In genomic region chr5:6287136-6287535, GRCh38 we compare ENCODE assay signal across 24 cellular contexts.
"Had no signal": no experiment of that assay in that cellular context is flagged by ENCODE, and none has a peak within 500 bp of the region (broad histone marks: within the 10 kb centered on the region; RNA-seq: fewer than 3 reads in every experiment).

No MANE protein-coding gene starts in this region.

- H3K4me1 ChIP-seq: SJCRH30 had no signal

- H3K9ac ChIP-seq: KMS-11, SK-N-SH had no signal

- H3K27ac ChIP-seq: KMS-11, SJCRH30, VCaP had no signal

- H3K36me3 Mint-ChIP-seq: activated naive CD8-positive, alpha-beta T cell treated with anti-CD3 and anti-CD28 coated beads for 36 hours had no signal

- H3K27ac Mint-ChIP-seq: activated CD4-positive, alpha-beta memory T cell treated with anti-CD3 and anti-CD28 coated beads, Interleukin-2, amount 10 ng/mL, durations not matched to agents 7 days and 5 days; activated CD4-positive, alpha-beta T cell treated with anti-CD3 and anti-CD28 coated beads for 36 hours; activated naive CD4-positive, alpha-beta T cell treated with anti-CD3 and anti-CD28 coated beads for 36 hours; activated naive CD8-positive, alpha-beta T cell treated with anti-CD3 and anti-CD28 coated beads for 36 hours; activated T-cell treated with anti-CD3 and anti-CD28 coated beads, Interleukin-2, amount 50 U/mL, for 24 hours had no signal

- H3K9me2 ChIP-seq: SK-N-SH had no signal

- H3K9me3 Mint-ChIP-seq: activated CD4-positive, alpha-beta memory T cell treated with anti-CD3 and anti-CD28 coated beads, Interleukin-2, amount 10 ng/mL, durations not matched to agents 7 days and 5 days; activated naive CD4-positive, alpha-beta T cell treated with anti-CD3 and anti-CD28 coated beads for 36 hours; activated T-cell treated with anti-CD3 and anti-CD28 coated beads, Interleukin-2, amount 50 U/mL, for 24 hours had no signal

- H3K36me3 ChIP-seq: SJCRH30 had no signal

- H3K4me3 Mint-ChIP-seq: activated CD4-positive, alpha-beta memory T cell treated with anti-CD3 and anti-CD28 coated beads, Interleukin-2, amount 10 ng/mL, durations not matched to agents 7 days and 5 days; activated CD4-positive, alpha-beta T cell treated with anti-CD3 and anti-CD28 coated beads for 36 hours; activated naive CD4-positive, alpha-beta T cell treated with anti-CD3 and anti-CD28 coated beads for 36 hours; activated naive CD8-positive, alpha-beta T cell treated with anti-CD3 and anti-CD28 coated beads for 36 hours; activated T-cell treated with anti-CD3 and anti-CD28 coated beads, Interleukin-2, amount 50 U/mL, for 24 hours had no signal

- H3K4me3 ChIP-seq: SJCRH30 had no signal

- DNase-seq: activated CD4-positive, alpha-beta memory T cell treated with anti-CD3 and anti-CD28 coated beads, Interleukin-2, amount 10 ng/mL, durations not matched to agents 7 days and 5 days; activated CD4-positive, alpha-beta T cell treated with anti-CD3 and anti-CD28 coated beads for 36 hours; activated CD4-positive, alpha-beta T cell treated with anti-CD3 and anti-CD28 coated beads, Interleukin-2, amount 50 U/mL, for 1 hour; activated effector memory CD4-positive, alpha-beta T cell treated with anti-CD3 and anti-CD28 coated beads, Interleukin-2, amount 50 U/mL, for 16 hours; activated naive CD4-positive, alpha-beta T cell treated with anti-CD3 and anti-CD28 coated beads for 36 hours; activated naive CD8-positive, alpha-beta T cell treated with anti-CD3 and anti-CD28 coated beads for 36 hours; activated T-cell treated with anti-CD3 and anti-CD28 coated beads, Interleukin-2, amount 50 U/mL, for 24 hours; NCI-H1092; NCI-H1417; NCI-H1694; NCI-H2029; NCI-H226; NCI-H526; NCI-H774; NK-92 treated with Interleukin-12 subunit alpha and Interleukin-12 subunit beta, amount 100 ng/mL, for 24 hours; OCI-M1; Right ventricle myocardium superior; RPMI8226; SJCRH30; SK-N-SH; T-helper 1 cell had no signal

- H3K4me1 Mint-ChIP-seq: activated CD4-positive, alpha-beta memory T cell treated with anti-CD3 and anti-CD28 coated beads, Interleukin-2, amount 10 ng/mL, durations not matched to agents 7 days and 5 days; activated CD4-positive, alpha-beta T cell treated with anti-CD3 and anti-CD28 coated beads for 36 hours; activated naive CD8-positive, alpha-beta T cell treated with anti-CD3 and anti-CD28 coated beads for 36 hours had no signal

- H3K27me3 ChIP-seq: SJCRH30 had no signal

- ATAC-seq: activated CD4-positive, alpha-beta T cell treated with anti-CD3 and anti-CD28 coated beads for 36 hours; Panc1 had no signal

- H3K4me2 ChIP-seq: KMS-11, SK-N-SH had no signal

- H3K9me3 ChIP-seq: SJCRH30, SK-N-SH had no signal
